In genomic region chr2:64852771-64853241, GRCh38 we compare ENCODE assay signal across 14 cellular contexts.
DNase-seq lines count a peak whose midpoint lies in the region; ATAC-seq and TF ChIP-seq lines count a peak whose summit lies in the region.
"Had no signal": no experiment of that assay in that cellular context is flagged by ENCODE, and none has a peak within 500 bp of the region (broad histone marks: within the 10 kb centered on the region; RNA-seq: fewer than 3 reads in every experiment).

No MANE protein-coding gene starts in this region.

- TF ChIP-seq POLR2A in NB4 (IDR thresholded peaks at IDR 0.05; ENCODE audit: extremely low read depth, insufficient read length): peak; percentile 16

- H3K4me3 ChIP-seq in NB4 (ENCODE audit: low read depth, low read length) (no peak overlapping the region), colonic mucosa (no peak overlapping the region)
- H3K4me3 ChIP-seq in naive thymus-derived CD4-positive, alpha-beta T cell (ENCODE audit: low read length): no peak overlapping the region

- intact Hi-C loops in colonic mucosa (cut with DNase I): no loop called here
- intact Hi-C loops in naive thymus-derived CD4-positive, alpha-beta T cell (cut with micrococcal nuclease): no loop called here

- H3K27me3 ChIP-seq in colonic mucosa: no peaks in the 10 kb centered on the region
- H3K27me3 ChIP-seq in naive thymus-derived CD4-positive, alpha-beta T cell (ENCODE audit: control insufficient read depth in 2 of 2, insufficient read depth in 2 of 2, low read length in 2 of 2): no peaks in the 10 kb centered on the region
- H3K27me3 ChIP-seq: BE2C had no signal

- H3K4me3 Mint-ChIP-seq in naive thymus-derived CD4-positive, alpha-beta T cell: no peak overlapping the region
- no peak overlapping the region for H3K4me3 Mint-ChIP-seq in activated T-cell treated with anti-CD3 and anti-CD28 coated beads, Interleukin-2, amount 50 U/mL, for 24 hours
- H3K4me3 Mint-ChIP-seq: activated naive CD8-positive, alpha-beta T cell treated with anti-CD3 and anti-CD28 coated beads, Interleukin-2, amount 50 U/mL, for 24 hours; nephron had no signal

- no peak overlapping the region for H3K9ac ChIP-seq in colonic mucosa (ENCODE audit: low read depth in 2 of 2, low read length in 2 of 2)

- DNase-seq in CD1c-positive myeloid dendritic cell (ENCODE audit: extremely low spot score) (peak; percentile 86), NB4 (ENCODE audit: low read depth) (peak; percentile 99), colonic mucosa (no peak), NCI-H510A treated with DMSO at 0.1 percent for 48 hours (lab: John Stamatoyannopoulos, UW) (no peak), middle frontal gyrus (ENCODE audit: extremely low spot score, low spot score) (no peak)
- no peak for DNase-seq in naive thymus-derived CD4-positive, alpha-beta T cell
- no peak for DNase-seq in activated T-cell treated with anti-CD3 and anti-CD28 coated beads, Interleukin-2, amount 50 U/mL, for 24 hours
- DNase-seq: activated naive CD8-positive, alpha-beta T cell treated with anti-CD3 and anti-CD28 coated beads, Interleukin-2, amount 50 U/mL, for 24 hours; BE2C; NCI-H1436 treated with DMSO at 0.1 percent for 48 hours; NCI-H748 treated with DMSO at 0.1 percent for 48 hours; T-helper 1 cell had no signal

- POLR2A ChIA-PET in naive thymus-derived CD4-positive, alpha-beta T cell (lab: Charles Lee): interaction anchor here (1.0 kb wide), 1 partner anchor 214 kb away, joined by 3 read pairs; no protein-coding TSS in a partner anchor

- peak overlapping the region; percentile 5 for H3K27ac ChIP-seq in colonic mucosa
- no peak overlapping the region for H3K27ac ChIP-seq in naive thymus-derived CD4-positive, alpha-beta T cell (ENCODE audit: low read depth, low read length)

- no peaks in the 10 kb centered on the region for H3K36me3 Mint-ChIP-seq in naive thymus-derived CD4-positive, alpha-beta T cell
- H3K36me3 Mint-ChIP-seq in activated T-cell treated with anti-CD3 and anti-CD28 coated beads, Interleukin-2, amount 50 U/mL, for 24 hours (ENCODE audit: low read depth): no peaks in the 10 kb centered on the region

- TF ChIP-seq CTCF in NB4 (IDR thresholded peaks at IDR 0.05; ENCODE audit: low read depth, low read length): no peak
- no peak for TF ChIP-seq CTCF in colonic mucosa (IDR thresholded peaks at IDR 0.05)

- peaks cover 0 to 23% (median 0%) of the 10 kb centered on the region in 7 donors for H3K4me1 Mint-ChIP-seq in naive thymus-derived CD4-positive, alpha-beta T cell
- H3K4me1 Mint-ChIP-seq in activated T-cell treated with anti-CD3 and anti-CD28 coated beads, Interleukin-2, amount 50 U/mL, for 24 hours (ENCODE audit: low read depth): peaks cover 5% of the 10 kb centered on the region

- peak overlapping the region in 1 of 9 donors; percentile 51 for H3K27ac Mint-ChIP-seq in naive thymus-derived CD4-positive, alpha-beta T cell
- no peak overlapping the region for H3K27ac Mint-ChIP-seq in activated T-cell treated with anti-CD3 and anti-CD28 coated beads, Interleukin-2, amount 50 U/mL, for 24 hours
- H3K27ac Mint-ChIP-seq: activated naive CD8-positive, alpha-beta T cell treated with anti-CD3 and anti-CD28 coated beads, Interleukin-2, amount 50 U/mL, for 24 hours had no signal

- no peaks in the 10 kb centered on the region for H3K9me3 ChIP-seq in colonic mucosa
- H3K9me3 ChIP-seq in naive thymus-derived CD4-positive, alpha-beta T cell (ENCODE audit: control insufficient read depth in 2 of 3, low read length in 3 of 3): no peaks in the 10 kb centered on the region
- H3K9me3 ChIP-seq: BE2C had no signal

- H3K27me3 Mint-ChIP-seq in naive thymus-derived CD4-positive, alpha-beta T cell: peaks cover 0 to 10% (median 4%) of the 10 kb centered on the region in 5 donors
- no peaks in the 10 kb centered on the region for H3K27me3 Mint-ChIP-seq in activated T-cell treated with anti-CD3 and anti-CD28 coated beads, Interleukin-2, amount 50 U/mL, for 24 hours

- H3K4me1 ChIP-seq in colonic mucosa: peaks cover 6% of the 10 kb centered on the region
- no peaks in the 10 kb centered on the region for H3K4me1 ChIP-seq in naive thymus-derived CD4-positive, alpha-beta T cell (ENCODE audit: control insufficient read depth in 2 of 2, insufficient read depth in 2 of 2, low read length in 2 of 2)
- H3K4me1 ChIP-seq: BE2C had no signal

- H3K9me3 Mint-ChIP-seq in naive thymus-derived CD4-positive, alpha-beta T cell: peaks cover 0 to 1% (median 0%) of the 10 kb centered on the region in 11 donors
- no peaks in the 10 kb centered on the region for H3K9me3 Mint-ChIP-seq in activated T-cell treated with anti-CD3 and anti-CD28 coated beads, Interleukin-2, amount 50 U/mL, for 24 hours
- H3K9me3 Mint-ChIP-seq: activated naive CD8-positive, alpha-beta T cell treated with anti-CD3 and anti-CD28 coated beads, Interleukin-2, amount 50 U/mL, for 24 hours; nephron had no signal

- no peaks in the 10 kb centered on the region for H3K36me3 ChIP-seq in colonic mucosa
- H3K36me3 ChIP-seq in naive thymus-derived CD4-positive, alpha-beta T cell (ENCODE audit: control insufficient read depth in 2 of 3, insufficient read depth in 3 of 3, low read length in 3 of 3): no peaks in the 10 kb centered on the region
- H3K36me3 ChIP-seq: BE2C had no signal

- peak; percentile 79 for ATAC-seq in naive thymus-derived CD4-positive, alpha-beta T cell
- ATAC-seq in GM21390 (IDR thresholded peaks at IDR 0.05; ENCODE audit: unreplicated experiment): no peak
- ATAC-seq: activated naive CD8-positive, alpha-beta T cell treated with anti-CD3 and anti-CD28 coated beads, Interleukin-2, amount 50 U/mL, for 24 hours had no signal

- CTCF ChIA-PET in naive thymus-derived CD4-positive, alpha-beta T cell (lab: Charles Lee): interaction anchor here (1.2 kb wide), 1 partner anchor 15 kb away, joined by 3 read pairs; no protein-coding TSS in a partner anchor

Comparison
In these comparisons a context has a peak if more than half of its experiments do, and no peak if none do; other contexts are left out.
1. DNase-seq: peak in CD1c-positive myeloid dendritic cell (single experiment) and NB4 (single experiment); none in colonic mucosa (single experiment), naive thymus-derived CD4-positive, alpha-beta T cell (0 of 9), NCI-H510A treated with DMSO at 0.1 percent for 48 hours (single experiment), activated T-cell treated with anti-CD3 and anti-CD28 coated beads, Interleukin-2, amount 50 U/mL, for 24 hours (single experiment) and middle frontal gyrus (single experiment).